27 cellular contexts compared by ENCODE assay signal in the genomic region with DNA sequence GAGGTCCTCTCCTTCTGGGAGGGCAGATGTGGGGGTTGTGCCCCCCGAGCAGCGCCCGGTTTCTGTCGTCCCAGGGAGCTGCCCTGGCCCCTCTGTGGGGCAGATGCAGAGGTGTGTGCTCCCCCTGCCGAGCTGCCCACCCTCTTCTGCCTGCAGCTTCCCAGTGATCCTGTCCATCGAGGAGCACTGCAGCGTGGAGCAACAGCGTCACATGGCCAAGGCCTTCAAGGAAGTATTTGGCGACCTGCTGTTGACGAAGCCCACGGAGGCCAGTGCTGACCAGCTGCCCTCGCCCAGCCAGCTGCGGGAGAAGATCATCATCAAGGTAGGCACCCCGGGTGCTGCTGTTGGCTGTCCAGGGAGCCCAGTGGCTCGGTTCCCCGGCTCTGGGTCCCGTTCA.
"Had no signal": no experiment of that assay in that cellular context is flagged by ENCODE, and none has a peak within 500 bp of the region (broad histone marks: within the 10 kb centered on the region; RNA-seq: fewer than 3 reads in every experiment).

No MANE protein-coding gene starts in this region.

- H3K27ac Mint-ChIP-seq: memory B cell; naive thymus-derived CD4-positive, alpha-beta T cell; natural killer cell treated with Interleukin-12 subunit alpha and Interleukin-12 subunit beta and Interleukin-15 and Interleukin-18, amount 100 ng/mL, for 72 hours; stimulated activated naive B cell treated with anti-CD40 and anti-IgM and Interleukin-4, amounts not matched to agents 10 μg/mL and 1 μg/mL and 100 μg/mL, for 72 hours had no signal

- H3K79me2 ChIP-seq: hepatocyte had no signal

- H2AFZ ChIP-seq: hepatocyte had no signal

- H3K4me1 Mint-ChIP-seq: naive thymus-derived CD4-positive, alpha-beta T cell; stimulated activated naive B cell treated with anti-CD40 and anti-IgM and Interleukin-4, amounts not matched to agents 10 μg/mL and 1 μg/mL and 100 μg/mL, for 72 hours had no signal

- H3K27me3 ChIP-seq: heart right ventricle, hepatocyte, pancreas, right atrium auricular region, right lobe of liver, stomach, testis, thyroid gland, transverse colon, upper lobe of left lung, vagina had no signal

- DNase-seq: heart right ventricle; islet precursor cell; left ventricle myocardium inferior; midbrain; mucosa of descending colon; naive thymus-derived CD4-positive, alpha-beta T cell; nucleus accumbens; pancreas; right lobe of liver; stimulated activated CD4-positive, alpha-beta T cell treated with anti-CD3 and anti-CD28 coated beads, Interleukin-12 subunit alpha, Interleukin-12 subunit beta, amount 100 ng/mL, for 4 hours; stimulated activated CD4-positive, alpha-beta T cell treated with anti-CD3 and anti-CD28 coated beads, Interleukin-15, amount 100 ng/mL, for 24 hours; stimulated activated CD4-positive, alpha-beta T cell treated with anti-CD3 and anti-CD28 coated beads, Interleukin-2, amount 100 ng/mL, for 24 hours; stimulated activated CD4-positive, alpha-beta T cell treated with anti-CD3 and anti-CD28 coated beads, Interleukin-4, amount 100 ng/mL, for 1 hour; stimulated activated naive B cell treated with anti-CD40 and anti-IgM and Interleukin-4, amounts not matched to agents 10 μg/mL and 1 μg/mL and 100 μg/mL, for 72 hours; stimulated activated naive CD8-positive, alpha-beta T cell treated with anti-CD3 and anti-CD28 coated beads, Interleukin-15, Interleukin-2, amounts not matched to agents 100 U/mL and 50 U/mL, for 24 hours; stomach; testis; thyroid gland; transverse colon had no signal

- H3K4me3 ChIP-seq: heart right ventricle, hepatocyte, left ventricle myocardium inferior, mucosa of descending colon, pancreas, prostate gland, right atrium auricular region, right lobe of liver, skin epidermis, stomach, testis, thyroid gland, transverse colon, upper lobe of left lung, vagina had no signal

- H3K4me3 Mint-ChIP-seq: memory B cell; naive thymus-derived CD4-positive, alpha-beta T cell; natural killer cell treated with Interleukin-12 subunit alpha and Interleukin-12 subunit beta and Interleukin-15 and Interleukin-18, amount 100 ng/mL, for 72 hours; stimulated activated naive B cell treated with anti-CD40 and anti-IgM and Interleukin-4, amounts not matched to agents 10 μg/mL and 1 μg/mL and 100 μg/mL, for 72 hours had no signal

- H3K27me3 Mint-ChIP-seq: memory B cell; naive thymus-derived CD4-positive, alpha-beta T cell; natural killer cell treated with Interleukin-12 subunit alpha and Interleukin-12 subunit beta and Interleukin-15 and Interleukin-18, amount 100 ng/mL, for 72 hours; stimulated activated naive B cell treated with anti-CD40 and anti-IgM and Interleukin-4, amounts not matched to agents 10 μg/mL and 1 μg/mL and 100 μg/mL, for 72 hours had no signal

- H3K4me2 ChIP-seq: hepatocyte had no signal

- H3K36me3 ChIP-seq: left ventricle myocardium inferior, pancreas, prostate gland, thyroid gland, transverse colon, vagina had no signal

- ATAC-seq: heart right ventricle; mucosa of descending colon; naive thymus-derived CD4-positive, alpha-beta T cell; natural killer cell treated with Interleukin-12 subunit alpha and Interleukin-12 subunit beta and Interleukin-15 and Interleukin-18, amount 100 ng/mL, for 72 hours; pancreas; right lobe of liver; stimulated activated naive B cell treated with anti-CD40 and anti-IgM and Interleukin-4, amounts not matched to agents 10 μg/mL and 1 μg/mL and 100 μg/mL, for 72 hours; stimulated activated naive CD8-positive, alpha-beta T cell treated with anti-CD3 and anti-CD28 coated beads, Interleukin-15, Interleukin-2, amounts not matched to agents 100 U/mL and 50 U/mL, for 24 hours had no signal

- H3K27ac ChIP-seq: heart right ventricle, hepatocyte, pancreas, prostate gland, right atrium auricular region, right lobe of liver, skin epidermis, stomach, testis, thyroid gland, transverse colon, vagina had no signal

- H3K9me3 ChIP-seq: heart right ventricle, left ventricle myocardium inferior, mucosa of descending colon, pancreas, prostate gland, right atrium auricular region, right lobe of liver, stomach, testis, thyroid gland, transverse colon, upper lobe of left lung, vagina had no signal

- H3K4me1 ChIP-seq: pancreas, prostate gland, right atrium auricular region, testis, thyroid gland, transverse colon, vagina had no signal

- H3K9me3 Mint-ChIP-seq: memory B cell; natural killer cell treated with Interleukin-12 subunit alpha and Interleukin-12 subunit beta and Interleukin-15 and Interleukin-18, amount 100 ng/mL, for 72 hours; stimulated activated naive B cell treated with anti-CD40 and anti-IgM and Interleukin-4, amounts not matched to agents 10 μg/mL and 1 μg/mL and 100 μg/mL, for 72 hours had no signal
